Comparison of ENCODE assay signal across 8 cellular contexts in genomic region chrX:31036895-31037294, GRCh38. TPM values are rescaled to one million over a fixed set of nuclear protein-coding genes. Genes with fewer than 3 reads are reported as not detected.
DNase-seq lines count a peak whose midpoint lies in the region; ATAC-seq lines count a peak whose summit lies in the region.

No MANE protein-coding gene starts in this region.

- H3K36me3 Mint-ChIP-seq in activated CD8-positive, alpha-beta memory T cell treated with anti-CD3 and anti-CD28 coated beads, Interleukin-2, amount 10 ng/mL, durations not matched to agents 7 days and 5 days: no peaks in the 10 kb centered on the region
- no peaks in the 10 kb centered on the region for H3K36me3 Mint-ChIP-seq in T-helper 2 cell treated with Interferon-gamma antibody and Interleukin-4, amounts not matched to agents 5 μg/mL and 100 μg/mL, for 36 hours (ENCODE audit: low read depth)

- CTCF ChIA-PET in activated CD8-positive, alpha-beta memory T cell treated with anti-CD3 and anti-CD28 coated beads, Interleukin-2, amount 10 ng/mL, durations not matched to agents 7 days and 5 days (lab: Charles Lee): interaction anchor here (1.1 kb wide), 1 partner anchor 15 kb away, joined by 3 read pairs; no protein-coding TSS in a partner anchor

- ATAC-seq in activated CD8-positive, alpha-beta memory T cell treated with anti-CD3 and anti-CD28 coated beads, Interleukin-2, amount 10 ng/mL, durations not matched to agents 7 days and 5 days: no peak
- ATAC-seq in GM21529 (IDR thresholded peaks at IDR 0.05; ENCODE audit: unreplicated experiment): peak; percentile 86

- H3K4me3 Mint-ChIP-seq in activated CD8-positive, alpha-beta memory T cell treated with anti-CD3 and anti-CD28 coated beads, Interleukin-2, amount 10 ng/mL, durations not matched to agents 7 days and 5 days: no peak overlapping the region
- H3K4me3 Mint-ChIP-seq in T-helper 2 cell treated with Interferon-gamma antibody and Interleukin-4, amounts not matched to agents 5 μg/mL and 100 μg/mL, for 36 hours: no peak overlapping the region

- H3K9me3 Mint-ChIP-seq in activated CD8-positive, alpha-beta memory T cell treated with anti-CD3 and anti-CD28 coated beads, Interleukin-2, amount 10 ng/mL, durations not matched to agents 7 days and 5 days (ENCODE audit: low read depth): no peaks in the 10 kb centered on the region
- no peaks in the 10 kb centered on the region for H3K9me3 Mint-ChIP-seq in T-helper 2 cell treated with Interferon-gamma antibody and Interleukin-4, amounts not matched to agents 5 μg/mL and 100 μg/mL, for 36 hours

- DNase-seq in activated CD8-positive, alpha-beta memory T cell treated with anti-CD3 and anti-CD28 coated beads, Interleukin-2, amount 10 ng/mL, durations not matched to agents 7 days and 5 days: peak; percentile 36
- no peak for DNase-seq in activated CD8-positive, alpha-beta memory T cell treated with anti-CD3 and anti-CD28 coated beads for 24 hours
- DNase-seq in HT-29 (ENCODE audit: low spot score): peak; percentile 50
- DNase-seq in T-helper 2 cell treated with Interferon-gamma antibody and Interleukin-4, amounts not matched to agents 5 μg/mL and 100 μg/mL, for 36 hours (ENCODE audit: low spot score): peak; percentile 3
- DNase-seq in glomerular visceral epithelial cell (ENCODE audit: extremely low spot score): peak; percentile 36
- DNase-seq in retina: peak; percentile 20
- DNase-seq in epidermal melanocyte (ENCODE audit: insufficient read length, low spot score): no peak

- H3K27ac Mint-ChIP-seq in activated CD8-positive, alpha-beta memory T cell treated with anti-CD3 and anti-CD28 coated beads, Interleukin-2, amount 10 ng/mL, durations not matched to agents 7 days and 5 days: no peak overlapping the region
- no peak overlapping the region for H3K27ac Mint-ChIP-seq in T-helper 2 cell treated with Interferon-gamma antibody and Interleukin-4, amounts not matched to agents 5 μg/mL and 100 μg/mL, for 36 hours

- no peaks in the 10 kb centered on the region for H3K27me3 Mint-ChIP-seq in activated CD8-positive, alpha-beta memory T cell treated with anti-CD3 and anti-CD28 coated beads, Interleukin-2, amount 10 ng/mL, durations not matched to agents 7 days and 5 days
- H3K27me3 Mint-ChIP-seq in T-helper 2 cell treated with Interferon-gamma antibody and Interleukin-4, amounts not matched to agents 5 μg/mL and 100 μg/mL, for 36 hours (ENCODE audit: low read depth): peaks cover 8% of the 10 kb centered on the region

- H3K4me1 Mint-ChIP-seq in activated CD8-positive, alpha-beta memory T cell treated with anti-CD3 and anti-CD28 coated beads, Interleukin-2, amount 10 ng/mL, durations not matched to agents 7 days and 5 days: peaks cover 4% of the 10 kb centered on the region
- H3K4me1 Mint-ChIP-seq in T-helper 2 cell treated with Interferon-gamma antibody and Interleukin-4, amounts not matched to agents 5 μg/mL and 100 μg/mL, for 36 hours (ENCODE audit: low read depth): peaks cover 4% of the 10 kb centered on the region

RNA-seq across cellular contexts. Expression of gene FTHL17, which starts 34.9 kb away (rescaled TPM):
- total RNA-seq in activated CD8-positive, alpha-beta memory T cell treated with anti-CD3 and anti-CD28 coated beads, Interleukin-2, amount 10 ng/mL, durations not matched to agents 7 days and 5 days: not detected
- total RNA-seq in HT-29 (2014; rRNA removed; shearing (Covaris generic)): not detected in 2 replicates

Comparison
In these comparisons a context has a peak if more than half of its experiments do, and no peak if none do; other contexts are left out.
1. DNase-seq: peak in activated CD8-positive, alpha-beta memory T cell treated with anti-CD3 and anti-CD28 coated beads, Interleukin-2, amount 10 ng/mL, durations not matched to agents 7 days and 5 days (single experiment), HT-29 (single experiment), T-helper 2 cell treated with Interferon-gamma antibody and Interleukin-4, amounts not matched to agents 5 μg/mL and 100 μg/mL, for 36 hours (single experiment), glomerular visceral epithelial cell (single experiment) and retina (single experiment); none in activated CD8-positive, alpha-beta memory T cell treated with anti-CD3 and anti-CD28 coated beads for 24 hours (single experiment) and epidermal melanocyte (single experiment).